Comparison of ENCODE assay signal across 8 cellular contexts in the genomic region with DNA sequence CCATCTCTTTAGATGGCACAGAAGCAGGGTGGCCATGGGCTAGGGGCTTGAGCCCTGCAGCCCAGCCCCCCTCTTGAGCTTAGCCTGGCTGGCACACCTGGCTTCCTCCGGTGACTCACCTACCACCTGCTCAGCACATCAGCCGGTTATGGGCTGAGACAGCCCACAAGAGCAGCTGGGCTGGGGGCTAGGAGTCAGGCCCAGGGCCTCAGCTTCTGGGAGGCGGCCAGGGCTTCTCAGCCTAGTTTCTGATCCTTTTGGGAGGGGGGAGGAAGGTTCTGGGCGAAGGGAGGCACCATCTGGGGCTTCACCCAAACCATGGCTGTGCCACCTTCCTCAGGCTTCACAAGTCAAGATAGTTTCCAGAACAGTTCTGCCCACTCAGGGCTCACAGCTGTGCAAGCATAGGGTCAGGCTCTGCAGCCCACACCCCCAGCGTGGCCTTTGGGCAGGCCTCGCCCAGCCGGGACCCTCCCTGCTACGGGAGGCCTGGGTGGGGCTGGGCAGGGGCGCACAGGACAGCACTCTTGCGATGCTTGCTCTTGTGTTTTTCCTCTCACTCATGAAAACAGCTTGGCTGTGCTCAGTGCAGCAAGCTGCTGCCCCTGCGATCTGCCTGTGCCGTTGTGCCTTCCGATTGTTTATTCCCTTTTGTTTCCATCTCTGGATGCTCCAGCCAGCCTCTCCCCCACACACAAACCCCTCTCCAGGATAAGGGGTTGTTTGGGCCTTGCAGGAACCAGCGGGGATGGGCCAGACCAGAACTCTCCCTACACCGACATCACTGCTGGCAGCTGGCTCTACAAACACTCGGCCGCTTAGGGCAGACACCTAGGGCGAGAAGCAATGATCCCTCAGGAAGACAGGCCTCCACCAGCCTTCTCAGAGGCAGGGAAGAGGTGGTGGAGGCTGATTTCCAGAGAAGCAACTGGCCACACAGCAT. TPM values are rescaled to one million over a fixed set of nuclear protein-coding genes. Genes with fewer than 3 reads are reported as not detected.
DNase-seq lines count a peak whose midpoint lies in the region; ATAC-seq and TF ChIP-seq lines count a peak whose summit lies in the region.
"Had no signal": no experiment of that assay in that cellular context is flagged by ENCODE, and none has a peak within 500 bp of the region (broad histone marks: within the 10 kb centered on the region; RNA-seq: fewer than 3 reads in every experiment).

No MANE protein-coding gene starts in this region.

- no peak overlapping the region for H3K4me3 Mint-ChIP-seq in chondrocyte (ENCODE audit: unreplicated experiment)
- H3K4me3 Mint-ChIP-seq: dendritic cell treated with granulocyte-macrophage colony-stimulating factor and Interleukin-4, amounts not matched to agents 40 ng/mL and 50 ng/mL, for 4 days had no signal

- H3K9ac ChIP-seq in IMR-90 (ENCODE audit: low read depth, low read length): no peak overlapping the region

- BruUV-seq in IMR-90 (replicated peaks; lab: Mats Ljungman, UMichigan): no TSS peak

- H3K23ac ChIP-seq in IMR-90 (ENCODE audit: low read depth, low read length): no peak overlapping the region

- H3K14ac ChIP-seq in IMR-90 (replicated peaks; ENCODE audit: low read depth, low read length): no peak overlapping the region

- H3K4me3 ChIP-seq in IMR-90 (ENCODE audit: insufficient read depth, low read depth, low read length): no peak overlapping the region
- H3K4me3 ChIP-seq in coronary artery: no peak overlapping the region

- no peak overlapping the region for H2BK5ac ChIP-seq in IMR-90 (ENCODE audit: low read depth, low read length, poor library complexity, severe bottlenecking)

- H3K18ac ChIP-seq in IMR-90 (ENCODE audit: low read depth, low read length): no peak overlapping the region

- H4K91ac ChIP-seq in IMR-90 (ENCODE audit: insufficient read depth, low read depth, low read length): no peak overlapping the region

- H3K27ac ChIP-seq in IMR-90 (ENCODE audit: insufficient read depth, low read length) (no peak overlapping the region), coronary artery (no peak overlapping the region)

- DNase-seq in IMR-90 (no peak), NCI-H2171 treated with DMSO at 0.1 percent for 48 hours (lab: John Stamatoyannopoulos, UW) (peak; percentile 90), chondrocyte (ENCODE audit: low spot score) (no peak), sciatic nerve (ENCODE audit: low spot score) (no peak), coronary artery (ENCODE audit: low spot score) (no peak)

- no peak overlapping the region for H4K8ac ChIP-seq in IMR-90 (ENCODE audit: low read depth in 2 of 2, low read length in 2 of 2)

- H3K79me1 ChIP-seq in IMR-90 (ENCODE audit: low read depth in 1 of 2, low read length in 2 of 2): no peaks in the 10 kb centered on the region

- H3K56ac ChIP-seq in IMR-90 (ENCODE audit: extremely low read depth, insufficient read depth, low read length): no peak overlapping the region

- TF ChIP-seq CTCF in IMR-90 (conservative IDR thresholded peaks at IDR 0.05; ENCODE audit: low read depth, low read length) (no peak), chondrocyte (IDR thresholded peaks at IDR 0.05) (no peak), coronary artery (IDR thresholded peaks at IDR 0.05) (no peak)

- H2AK5ac ChIP-seq in IMR-90 (ENCODE audit: low read depth, low read length): no peak overlapping the region

- H3K36me3 ChIP-seq in IMR-90 (ENCODE audit: control insufficient read depth, insufficient read depth, low read length): no peaks in the 10 kb centered on the region

- peak overlapping the region; percentile 41 for H2AFZ ChIP-seq in IMR-90 (replicated peaks; ENCODE audit: low read length, poor library complexity)

- TF ChIP-seq POLR2A in IMR-90 (IDR thresholded peaks at IDR 0.05; ENCODE audit: low read depth, low read length): no peak

- H2BK120ac ChIP-seq in IMR-90 (ENCODE audit: low read depth, low read length): no peak overlapping the region

- CTCF ChIA-PET in IMR-90 (lab: Yijun Ruan, JAX): no interaction called here

- H3K4me2 ChIP-seq in IMR-90 (ENCODE audit: low read depth, low read length): no peak overlapping the region

- H3K9me3 Mint-ChIP-seq in chondrocyte (ENCODE audit: low read depth): no peaks in the 10 kb centered on the region
- H3K9me3 Mint-ChIP-seq: dendritic cell treated with granulocyte-macrophage colony-stimulating factor and Interleukin-4, amounts not matched to agents 40 ng/mL and 50 ng/mL, for 4 days had no signal

- H3K27me3 Mint-ChIP-seq in chondrocyte (ENCODE audit: low read depth): no peaks in the 10 kb centered on the region

- H3K9me3 ChIP-seq in IMR-90 (ENCODE audit: control insufficient read depth, insufficient read depth, low read length): no peaks in the 10 kb centered on the region

- peaks cover 25% of the 10 kb centered on the region for H3K4me1 Mint-ChIP-seq in chondrocyte (ENCODE audit: low read depth)

- intact Hi-C loops in IMR-90 (cut with micrococcal nuclease): no loop called here
- intact Hi-C loops in sciatic nerve (cut with DNase I): no loop called here

- peak overlapping the region; percentile 33 for H3K27ac Mint-ChIP-seq in chondrocyte (ENCODE audit: unreplicated experiment)
- H3K27ac Mint-ChIP-seq: dendritic cell treated with granulocyte-macrophage colony-stimulating factor and Interleukin-4, amounts not matched to agents 40 ng/mL and 50 ng/mL, for 4 days had no signal

- no peak overlapping the region for H2AK9ac ChIP-seq in IMR-90 (replicated peaks; ENCODE audit: low read depth, low read length, poor library complexity)

- ATAC-seq in IMR-90 (ENCODE audit: low read depth): no peak
- peak; percentile 38 for ATAC-seq in sciatic nerve
- ATAC-seq in HG02642 (IDR thresholded peaks at IDR 0.05; ENCODE audit: poor library complexity, unreplicated experiment): no peak
- no peak for ATAC-seq in GM21619 (IDR thresholded peaks at IDR 0.05; ENCODE audit: unreplicated experiment)

- no peak overlapping the region for H2BK15ac ChIP-seq in IMR-90 (ENCODE audit: low read depth, low read length)

- in situ Hi-C loops in IMR-90 (cut with MboI; ENCODE audit: low sequenced_read_pairs): no loop called here

- H3K4ac ChIP-seq in IMR-90 (ENCODE audit: low read depth, low read length): no peak overlapping the region

- peaks cover 12% of the 10 kb centered on the region for H3K4me1 ChIP-seq in IMR-90 (ENCODE audit: control insufficient read depth, insufficient read depth, low read length)

- H3K9me1 ChIP-seq in IMR-90 (ENCODE audit: insufficient read depth, low read length): peaks cover 11% of the 10 kb centered on the region

- H4K5ac ChIP-seq in IMR-90 (ENCODE audit: low read depth, low read length): no peak overlapping the region

- no peaks in the 10 kb centered on the region for H4K20me1 ChIP-seq in IMR-90 (ENCODE audit: insufficient read depth, low read length)

- no peak overlapping the region for H2BK20ac ChIP-seq in IMR-90 (ENCODE audit: low read depth, low read length)

- POLR2A ChIA-PET in IMR-90 (lab: Charles Lee; ENCODE audit: unreplicated experiment): no interaction called here

- 48% methylated on average over 4 of the region's 18 CpGs; no CpG with 5 or more reads in 1 of the 2 experiments for WGBS in IMR-90 (ENCODE audit: extremely low coverage in 2 of 2, insufficient read length in 1 of 2), 2 experiments

- H3K27me3 ChIP-seq in IMR-90 (ENCODE audit: control insufficient read depth, insufficient read depth, low read length): no peaks in the 10 kb centered on the region; the same call in 1 of the 2 replicates

- no peak for TF ChIP-seq RAD21 in IMR-90 (IDR thresholded peaks at IDR 0.05; ENCODE audit: low read length)

- H3K36me3 Mint-ChIP-seq in chondrocyte (ENCODE audit: low read depth): no peaks in the 10 kb centered on the region

- dilution Hi-C loops in IMR-90 (cut with HindIII; ENCODE audit: low sequenced_read_pairs, unreplicated experiment): no loop called here

TF ChIP-seq in IMR-90, 13 proteins besides CTCF, POLR2A, EP300 and RAD21 (continues in another document):
- no peak for TF ChIP-seq SMC3 (IDR thresholded peaks at IDR 0.05; ENCODE audit: low read depth, low read length)
- no peak for TF ChIP-seq CHD1 (IDR thresholded peaks at IDR 0.05; ENCODE audit: low read depth, low read length)
- no peak for TF ChIP-seq RFX5 (IDR thresholded peaks at IDR 0.05; ENCODE audit: low read depth, low read length)
- no peak for TF ChIP-seq BHLHE40 (IDR thresholded peaks at IDR 0.05; ENCODE audit: low read depth, low read length)
- no peak for TF ChIP-seq MXI1 (IDR thresholded peaks at IDR 0.05; ENCODE audit: borderline replicate concordance, low read depth, low read length)
- no peak for TF ChIP-seq NFE2L2 (IDR thresholded peaks at IDR 0.05; ENCODE audit: low read depth, low read length)
- TF ChIP-seq, protein P1, sequence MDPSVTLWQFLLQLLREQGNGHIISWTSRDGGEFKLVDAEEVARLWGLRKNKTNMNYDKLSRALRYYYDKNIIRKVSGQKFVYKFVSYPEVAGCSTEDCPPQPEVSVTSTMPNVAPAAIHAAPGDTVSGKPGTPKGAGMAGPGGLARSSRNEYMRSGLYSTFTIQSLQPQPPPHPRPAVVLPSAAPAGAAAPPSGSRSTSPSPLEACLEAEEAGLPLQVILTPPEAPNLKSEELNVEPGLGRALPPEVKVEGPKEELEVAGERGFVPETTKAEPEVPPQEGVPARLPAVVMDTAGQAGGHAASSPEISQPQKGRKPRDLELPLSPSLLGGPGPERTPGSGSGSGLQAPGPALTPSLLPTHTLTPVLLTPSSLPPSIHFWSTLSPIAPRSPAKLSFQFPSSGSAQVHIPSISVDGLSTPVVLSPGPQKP (IDR thresholded peaks at IDR 0.05; ENCODE audit: borderline replicate concordance, low read depth, low read length): no peak
- no peak for TF ChIP-seq FOS (IDR thresholded peaks at IDR 0.05; ENCODE audit: low read depth, low read length)

RNA-seq across cellular contexts. Expression of a gene that starts 26.1 kb away (rescaled TPM):
- total RNA-seq in IMR-90 (2012; rRNA removed) (13.3 and 15.8 TPM in 2 replicates), chondrocyte (20.4 to 26.7 TPM (median 24.8 TPM) in 3 replicates), sciatic nerve (136 TPM)
- polyA plus RNA-seq in IMR-90 (2012; rRNA removed): 24.3 and 25.5 TPM in 2 replicates
- polyA plus RNA-seq in IMR-90 (2012; cell fraction: cytosol; rRNA removed): 15.1 and 22.2 TPM in 2 replicates
- polyA plus RNA-seq in IMR-90 (2012; cell fraction: nucleus; rRNA removed; ENCODE audit: low replicate concordance): 38.1 and 86.4 TPM in 2 replicates

RNA-seq across cellular contexts. Expression of a gene that starts 38.2 kb away (rescaled TPM):
- total RNA-seq in IMR-90 (2012; rRNA removed) (12.5 and 13.6 TPM in 2 replicates), chondrocyte (7.9 to 11.2 TPM (median 8.3 TPM) in 3 replicates), sciatic nerve (15.9 TPM)
- polyA plus RNA-seq in IMR-90 (2012; rRNA removed): 15.9 and 17.0 TPM in 2 replicates
- polyA plus RNA-seq in IMR-90 (2012; cell fraction: cytosol; rRNA removed): 13.1 and 24.9 TPM in 2 replicates
- polyA plus RNA-seq in IMR-90 (2012; cell fraction: nucleus; rRNA removed; ENCODE audit: low replicate concordance): 13.0 and 25.7 TPM in 2 replicates

RNA-seq across cellular contexts. Expression of a gene that starts 52.2 kb away (rescaled TPM):
- 0.54 and 0.83 TPM in 2 replicates for total RNA-seq in IMR-90 (2012; rRNA removed)
- polyA plus RNA-seq in IMR-90 (2012; rRNA removed): 1.5 and 1.6 TPM in 2 replicates
- 0.19 and 0.77 TPM in 2 replicates for polyA plus RNA-seq in IMR-90 (2012; cell fraction: cytosol; rRNA removed)
- polyA plus RNA-seq in IMR-90 (2012; cell fraction: nucleus; rRNA removed; ENCODE audit: low replicate concordance): 9.2 and 17.0 TPM in 2 replicates
- total RNA-seq in chondrocyte: 1.9 to 4.4 TPM (median 3.2 TPM) in 3 replicates
- total RNA-seq in sciatic nerve: 8.3 TPM
